Comparison of ENCODE assay signal across 22 cellular contexts in genomic region chr20:42272516-42272915, GRCh38.
DNase-seq lines count a peak whose midpoint lies in the region; ATAC-seq, FAIRE-seq and TF ChIP-seq lines count a peak whose summit lies in the region.
"Had no signal": no experiment of that assay in that cellular context is flagged by ENCODE, and none has a peak within 500 bp of the region (broad histone marks: within the 10 kb centered on the region; RNA-seq: fewer than 3 reads in every experiment).

No MANE protein-coding gene starts in this region.

- H3K27me3 Mint-ChIP-seq in progenitor cell of endocrine pancreas = peaks cover 8% of the 10 kb centered on the region
- H3K27me3 Mint-ChIP-seq: B cell; CD4-positive, alpha-beta T cell had no signal

- in situ Hi-C loops in K562 (cut with MboI) = no loop called here

- H3K4me3 ChIP-seq in K562 (no peak overlapping the region), neural cell (ENCODE audit: low read length) (no peak overlapping the region), esophagus squamous epithelium (no peak overlapping the region)
- H3K4me3 ChIP-seq: A549; BLaER1 treated with 17β-estradiol and CSF1 and Interleukin-3, amounts not matched to agents 10 nM and 100 nM had no signal

- TF ChIP-seq POLR2A in K562 (conservative IDR thresholded peaks at IDR 0.05) (no peak), esophagus squamous epithelium (IDR thresholded peaks at IDR 0.05) (no peak)

- H3K27ac ChIP-seq in K562 (ENCODE audit: extremely low read depth, low read depth, low read length) (no peak overlapping the region), neural cell (ENCODE audit: low read length) (peak overlapping the region; percentile 49), esophagus squamous epithelium (no peak overlapping the region)
- H3K27ac ChIP-seq: 22Rv1; A549; BLaER1 treated with 17β-estradiol and CSF1 and Interleukin-3, amounts not matched to agents 10 nM and 100 nM; C4-2B had no signal

- H3K4me1 ChIP-seq in K562 (replicated peaks in 1 of 2; ENCODE audit: control insufficient read depth in 2 of 2, insufficient read depth in 2 of 2, low read length in 2 of 2) = no peaks in the 10 kb centered on the region
- H3K4me1 ChIP-seq in esophagus squamous epithelium = no peaks in the 10 kb centered on the region
- H3K4me1 ChIP-seq: A549, Caco-2 had no signal

- no peaks in the 10 kb centered on the region for H3K36me3 Mint-ChIP-seq in progenitor cell of endocrine pancreas (ENCODE audit: insufficient read depth)
- H3K36me3 Mint-ChIP-seq: CD8-positive, alpha-beta T cell had no signal

- POLR2A ChIA-PET in K562 (lab: Yijun Ruan, JAX) = no interaction called here

- no peak overlapping the region for H2AFZ ChIP-seq in K562 (ENCODE audit: low read depth, low read length)
- no peak overlapping the region for H2AFZ ChIP-seq in neural cell (ENCODE audit: low read depth, low read length)

- ATAC-seq in K562 = peak; percentile 42; the same call in 2 of the 3 replicates
- no peak for ATAC-seq in GM18517 (IDR thresholded peaks at IDR 0.05; ENCODE audit: unreplicated experiment)
- ATAC-seq: A549; CD8-positive, alpha-beta T cell had no signal

- DNase-seq in NCI-H526 (lab: John Stamatoyannopoulos, UW) (peak; percentile 68 to 82), K562 (ENCODE audit: extremely low read depth in 1 of 4, low spot score in 3 of 4) (peak in 2 of 4 experiments; percentile 13 to 23), progenitor cell of endocrine pancreas (ENCODE audit: low spot score, unreplicated experiment) (no peak), NCI-H1048 (lab: John Stamatoyannopoulos, UW) (no peak), esophagus squamous epithelium (lab: John Stamatoyannopoulos, UW) (no peak)
- DNase-seq: AML-193; Caco-2; Calu3; CD4-positive, alpha-beta T cell; CD8-positive, alpha-beta T cell; DMS79 treated with DMSO at 0.1 percent for 48 hours; GF-D8 had no signal

- peaks cover 3% of the 10 kb centered on the region for H3K4me1 Mint-ChIP-seq in progenitor cell of endocrine pancreas (ENCODE audit: low read depth)
- H3K4me1 Mint-ChIP-seq: B cell had no signal

- H3K9me3 ChIP-seq in K562 (replicated peaks; ENCODE audit: control insufficient read depth, insufficient read depth, low read depth, low read length) = no peaks in the 10 kb centered on the region
- no peaks in the 10 kb centered on the region for H3K9me3 ChIP-seq in neural cell (ENCODE audit: low read length)
- H3K9me3 ChIP-seq in esophagus squamous epithelium = no peaks in the 10 kb centered on the region
- H3K9me3 ChIP-seq: A549; BLaER1 treated with 17β-estradiol and CSF1 and Interleukin-3, amounts not matched to agents 10 nM and 100 nM; Caco-2 had no signal

- H3K9me3 Mint-ChIP-seq in progenitor cell of endocrine pancreas (ENCODE audit: low read depth) = no peaks in the 10 kb centered on the region
- H3K9me3 Mint-ChIP-seq: CD4-positive, alpha-beta T cell had no signal

- no peaks in the 10 kb centered on the region for H3K9me2 ChIP-seq in neural cell (ENCODE audit: insufficient read depth, low read length)

- H3K79me2 ChIP-seq in K562 (ENCODE audit: control insufficient read depth, insufficient read depth, low read length) (no peaks in the 10 kb centered on the region), neural cell (replicated peaks; ENCODE audit: insufficient read depth, low read length) (no peaks in the 10 kb centered on the region)

- peak overlapping the region; percentile 7 for H3K27ac Mint-ChIP-seq in progenitor cell of endocrine pancreas
- H3K27ac Mint-ChIP-seq: B cell; CD4-positive, alpha-beta T cell; CD8-positive, alpha-beta T cell had no signal

- no peak for TF ChIP-seq RAD21 in K562 (CRISPR knock-in tag; conservative IDR thresholded peaks at IDR 0.05 in 1 of 2, IDR thresholded peaks at IDR 0.05 in 1 of 2)
- TF ChIP-seq RAD21 in neural cell (conservative IDR thresholded peaks at IDR 0.05) = no peak

- H3K9ac ChIP-seq in K562 (ENCODE audit: insufficient read depth in 1 of 2, low read depth in 2 of 2, low read length in 2 of 2) (no peak overlapping the region), neural cell (ENCODE audit: low read length) (no peak overlapping the region)
- H3K9ac ChIP-seq: BLaER1 treated with 17β-estradiol and CSF1 and Interleukin-3, amounts not matched to agents 10 nM and 100 nM had no signal

- no peak for FAIRE-seq in K562 (lab: Jason Lieb, UNC)
- FAIRE-seq: A549, D721Med, G401.6, GM12891 had no signal

- TF ChIP-seq EP300 in K562 (IDR thresholded peaks at IDR 0.05; ENCODE audit: low read length) (no peak), neural cell (conservative IDR thresholded peaks at IDR 0.05; ENCODE audit: poor library complexity, severe bottlenecking) (no peak)

- CTCF ChIA-PET in K562 (lab: Yijun Ruan, JAX; ENCODE audit: low intra/inter-chr PET ratio) = no interaction called here

- TF ChIP-seq CTCF in K562 (IDR thresholded peaks at IDR 0.05 in 2 of 3, conservative IDR thresholded peaks at IDR 0.05 in 1 of 3; ENCODE audit: insufficient read depth in 2 of 3, low read depth in 1 of 3, low read length in 3 of 3) = no peak
- no peak for TF ChIP-seq CTCF in neural cell (IDR thresholded peaks at IDR 0.05; ENCODE audit: poor library complexity, severe bottlenecking)
- no peak for TF ChIP-seq CTCF in progenitor cell of endocrine pancreas (IDR thresholded peaks at IDR 0.05; ENCODE audit: unreplicated experiment)
- TF ChIP-seq CTCF in esophagus squamous epithelium (IDR thresholded peaks at IDR 0.05) = no peak

- H3K9me1 ChIP-seq in K562 (ENCODE audit: control insufficient read depth, insufficient read depth, low read length) = no peaks in the 10 kb centered on the region

- BruUV-seq in K562 (replicated peaks; lab: Mats Ljungman, UMichigan) = no TSS peak

- no peak overlapping the region for H3K4me2 ChIP-seq in K562 (ENCODE audit: insufficient read depth, low read length)
- no peak overlapping the region for H3K4me2 ChIP-seq in neural cell (ENCODE audit: low read length)
- H3K4me2 ChIP-seq: A549; BLaER1 treated with 17β-estradiol and CSF1 and Interleukin-3, amounts not matched to agents 10 nM and 100 nM had no signal

- H3K27me3 ChIP-seq in K562 (ENCODE audit: control insufficient read depth in 2 of 2, insufficient read depth in 2 of 2, low read length in 2 of 2) (no peaks in the 10 kb centered on the region), neural cell (ENCODE audit: insufficient read depth, low read depth, low read length) (no peaks in the 10 kb centered on the region), esophagus squamous epithelium (peaks cover 0 to 12% (median 0%) of the 10 kb centered on the region in 4 donors)
- H3K27me3 ChIP-seq: BLaER1 treated with 17β-estradiol and CSF1 and Interleukin-3, amounts not matched to agents 10 nM and 100 nM had no signal

- intact Hi-C loops in K562 (cut with micrococcal nuclease) = no loop called here
- intact Hi-C loops in esophagus squamous epithelium (cut with DNase I) = no loop called here

- no peaks in the 10 kb centered on the region for H4K20me1 ChIP-seq in K562 (replicated peaks; ENCODE audit: control insufficient read depth, insufficient read depth, low read length)
- H4K20me1 ChIP-seq in neural cell (ENCODE audit: insufficient read depth) = no peaks in the 10 kb centered on the region
- H4K20me1 ChIP-seq: BLaER1 treated with 17β-estradiol and CSF1 and Interleukin-3, amounts not matched to agents 10 nM and 100 nM had no signal

- H3K36me3 ChIP-seq in K562 (ENCODE audit: control insufficient read depth, insufficient read depth, low read length) = no peaks in the 10 kb centered on the region
- no peaks in the 10 kb centered on the region for H3K36me3 ChIP-seq in neural cell (ENCODE audit: insufficient read depth, low read length)
- H3K36me3 ChIP-seq in esophagus squamous epithelium = no peaks in the 10 kb centered on the region
- H3K36me3 ChIP-seq: BLaER1 treated with 17β-estradiol and CSF1 and Interleukin-3, amounts not matched to agents 10 nM and 100 nM had no signal

- H3F3A ChIP-seq in neural cell (ENCODE audit: insufficient read depth, low read length, poor library complexity, severe bottlenecking) = no peaks in the 10 kb centered on the region

- H3K4me3 Mint-ChIP-seq in progenitor cell of endocrine pancreas (ENCODE audit: low read depth) = no peak overlapping the region
- H3K4me3 Mint-ChIP-seq: B cell; CD4-positive, alpha-beta T cell; CD8-positive, alpha-beta T cell had no signal

- WGBS in K562 (ENCODE audit: insufficient coverage, low coverage, missing lambda C conversion rate) = 4% methylated on average over 6 of the region's 6 CpGs
- 83 to 91% methylated on average over 6 of the region's 6 CpGs for WGBS in esophagus squamous epithelium, 2 donors

TF ChIP-seq in K562, 482 proteins besides CTCF, POLR2A, EP300 and RAD21:
- TF ChIP-seq NRF1 (conservative IDR thresholded peaks at IDR 0.05 in 1 of 2, IDR thresholded peaks at IDR 0.05 in 1 of 2) (peak; percentile 56 to 61), ZNF639 (CRISPR knock-in tag; conservative IDR thresholded peaks at IDR 0.05 in 1 of 2, IDR thresholded peaks at IDR 0.05 in 1 of 2) (no peak)

TF ChIP-seq in neural cell, 6 proteins besides CTCF, POLR2A, EP300 and RAD21 (continues in another document):
- TF ChIP-seq SMC3 (conservative IDR thresholded peaks at IDR 0.05; ENCODE audit: poor library complexity) = no peak
- no peak for TF ChIP-seq EZH2 (IDR thresholded peaks at IDR 0.05; ENCODE audit: borderline replicate concordance, insufficient read depth, low read length, poor library complexity, severe bottlenecking)
- no peak for TF ChIP-seq MXI1 (conservative IDR thresholded peaks at IDR 0.05; ENCODE audit: poor library complexity, severe bottlenecking)
- no peak for TF ChIP-seq TAF1 (IDR thresholded peaks at IDR 0.05; ENCODE audit: low read depth)
- TF ChIP-seq POLR2AphosphoS5 (IDR thresholded peaks at IDR 0.05) = no peak

Comparison
In these comparisons a context has a peak if more than half of its experiments do, and no peak if none do; other contexts are left out.
1. DNase-seq: peak in NCI-H526 (2 of 2); none in progenitor cell of endocrine pancreas (single experiment), NCI-H1048 (single experiment) and esophagus squamous epithelium (single experiment).